ENCODE assay signal across 36 cellular contexts in the genomic region with DNA sequence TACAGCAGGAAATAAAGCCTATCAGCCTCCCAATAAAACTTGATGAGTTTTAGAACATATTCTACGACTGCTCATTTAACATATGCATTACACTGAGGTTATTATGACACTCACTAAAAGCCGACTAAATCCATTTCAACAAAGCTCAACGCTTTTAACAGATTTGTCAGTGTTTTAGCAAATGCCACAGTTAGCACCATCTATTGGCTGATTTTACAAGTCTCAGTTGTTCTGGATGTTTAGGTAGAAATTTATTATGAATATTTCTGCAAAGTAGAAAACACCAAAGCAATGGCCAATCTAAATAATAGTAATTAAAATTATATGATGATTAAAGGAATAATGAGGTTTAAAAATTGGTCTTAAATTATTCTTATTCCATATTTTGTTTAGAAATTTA.
"Had no signal": no experiment of that assay in that cellular context is flagged by ENCODE, and none has a peak within 500 bp of the region (broad histone marks: within the 10 kb centered on the region; RNA-seq: fewer than 3 reads in every experiment).

No MANE protein-coding gene starts in this region.

- H3K9me3 Mint-ChIP-seq: activated CD4-positive, alpha-beta T cell treated with anti-CD3 and anti-CD28 coated beads, Interleukin-2, amount 10 ng/mL, durations not matched to agents 24 days and 14 days; activated naive CD4-positive, alpha-beta T cell treated with anti-CD3 and anti-CD28 coated beads, Interleukin-2, amount 10 ng/mL, durations not matched to agents 7 days and 5 days; mesothelial cell of epicardium; nephron progenitor cell; stimulated activated naive CD8-positive, alpha-beta T cell treated with anti-CD3 and anti-CD28 coated beads, Interleukin-15, amount 100 ng/mL, for 72 hours; type B pancreatic cell had no signal

- H3K9me3 ChIP-seq: ascending aorta, gastroesophageal sphincter, neutrophil, ovary, prostate gland, sigmoid colon, uterus had no signal

- ATAC-seq: gastroesophageal sphincter; stimulated activated memory B cell treated with anti-CD40 and anti-IgM and Interleukin-4, amounts not matched to agents 10 μg/mL and 1 μg/mL and 100 μg/mL, for 72 hours; stimulated activated naive CD8-positive, alpha-beta T cell treated with anti-CD3 and anti-CD28 coated beads, Interleukin-15, amount 100 ng/mL, for 72 hours had no signal

- H3K27ac ChIP-seq: ascending aorta, cardiac muscle cell, coronary artery, dorsolateral prefrontal cortex, gastroesophageal sphincter, neutrophil, ovary, prostate gland, sigmoid colon, uterus had no signal

- H3K27me3 ChIP-seq: ascending aorta, cardiac muscle cell, gastroesophageal sphincter, neutrophil, ovary, sigmoid colon, uterus had no signal

- H3K4me3 Mint-ChIP-seq: activated CD4-positive, alpha-beta memory T cell treated with anti-CD3 and anti-CD28 coated beads for 36 hours; activated CD4-positive, alpha-beta T cell treated with anti-CD3 and anti-CD28 coated beads, Interleukin-2, amount 10 ng/mL, durations not matched to agents 24 days and 14 days; activated naive CD4-positive, alpha-beta T cell treated with anti-CD3 and anti-CD28 coated beads, Interleukin-2, amount 10 ng/mL, durations not matched to agents 7 days and 5 days; activated naive CD8-positive, alpha-beta T cell treated with anti-CD3 and anti-CD28 coated beads, Interleukin-2, amount 10 ng/mL, durations not matched to agents 7 days and 5 days; activated T-helper 1 cell treated with anti-CD3 and anti-CD28 coated beads, Interleukin-12 subunit alpha, Interleukin-12 subunit beta, Interleukin-2, Interleukin-4 antibody, amounts not matched to agents 30 ng/mL and 10 ng/mL and 1 ng/mL, durations not matched to agents 14 hours and 24 hours and 36 hours; brain; mesothelial cell of epicardium; naive B cell; nephron progenitor cell; stimulated activated memory B cell treated with anti-CD40 and anti-IgM and Interleukin-4, amounts not matched to agents 10 μg/mL and 1 μg/mL and 100 μg/mL, for 72 hours; stimulated activated naive CD8-positive, alpha-beta T cell treated with anti-CD3 and anti-CD28 coated beads, Interleukin-15, amount 100 ng/mL, for 72 hours; type B pancreatic cell had no signal

- H3K36me3 Mint-ChIP-seq: activated CD4-positive, alpha-beta memory T cell treated with anti-CD3 and anti-CD28 coated beads for 36 hours; activated naive CD4-positive, alpha-beta T cell treated with anti-CD3 and anti-CD28 coated beads, Interleukin-2, amount 10 ng/mL, durations not matched to agents 7 days and 5 days; activated naive CD8-positive, alpha-beta T cell treated with anti-CD3 and anti-CD28 coated beads, Interleukin-2, amount 10 ng/mL, durations not matched to agents 7 days and 5 days; brain; mesothelial cell of epicardium; naive B cell; stimulated activated memory B cell treated with anti-CD40 and anti-IgM and Interleukin-4, amounts not matched to agents 10 μg/mL and 1 μg/mL and 100 μg/mL, for 72 hours; type B pancreatic cell had no signal

- H3K4me3 ChIP-seq: ascending aorta, cardiac muscle cell, coronary artery, dorsolateral prefrontal cortex, gastroesophageal sphincter, ovary, prostate gland, sigmoid colon, uterus had no signal

- DNase-seq: activated CD4-positive, alpha-beta memory T cell treated with anti-CD3 and anti-CD28 coated beads for 36 hours; activated CD4-positive, alpha-beta T cell treated with anti-CD3 and anti-CD28 coated beads, Interleukin-2, amount 10 ng/mL, durations not matched to agents 24 days and 14 days; activated CD4-positive, CD25-positive, alpha-beta regulatory T cell treated with anti-CD3 and anti-CD28 coated beads, Interleukin-2, amount 50 U/mL, for 72 hours; activated CD8-positive, alpha-beta memory T cell treated with anti-CD3 and anti-CD28 coated beads, Interleukin-2, amount 50 U/mL, for 4 hours; activated effector memory CD4-positive, alpha-beta T cell treated with anti-CD3 and anti-CD28 coated beads, Interleukin-2, amount 50 U/mL, for 16 hours; activated naive CD4-positive, alpha-beta T cell treated with anti-CD3 and anti-CD28 coated beads, Interleukin-2, amount 10 ng/mL, durations not matched to agents 7 days and 5 days; activated naive CD8-positive, alpha-beta T cell treated with anti-CD3 and anti-CD28 coated beads, Interleukin-2, amount 10 ng/mL, durations not matched to agents 7 days and 5 days; activated T-cell treated with anti-CD3 and anti-CD28 coated beads, Interleukin-2, amount 50 U/mL, for 1 hour; cerebellar nuclear complex; dorsolateral prefrontal cortex; effector memory CD4-positive, alpha-beta T cell; erythroblast; hippocampal formation; kidney; naive B cell; nephron progenitor cell; ovary; retina; sigmoid colon; small intestine; stimulated activated CD4-positive, alpha-beta T cell treated with anti-CD3 and anti-CD28 coated beads, Interleukin-4, amount 100 ng/mL, for 24 hours; stimulated activated naive CD8-positive, alpha-beta T cell treated with anti-CD3 and anti-CD28 coated beads, Interleukin-15, amount 100 ng/mL, for 72 hours; substantia nigra; T-helper 9 cell; uterus had no signal

- H3K4me1 ChIP-seq: ascending aorta, gastroesophageal sphincter, prostate gland, sigmoid colon, uterus had no signal

- H3K27ac Mint-ChIP-seq: activated CD4-positive, alpha-beta memory T cell treated with anti-CD3 and anti-CD28 coated beads for 36 hours; activated CD4-positive, alpha-beta T cell treated with anti-CD3 and anti-CD28 coated beads, Interleukin-2, amount 10 ng/mL, durations not matched to agents 24 days and 14 days; activated naive CD4-positive, alpha-beta T cell treated with anti-CD3 and anti-CD28 coated beads, Interleukin-2, amount 10 ng/mL, durations not matched to agents 7 days and 5 days; activated naive CD8-positive, alpha-beta T cell treated with anti-CD3 and anti-CD28 coated beads, Interleukin-2, amount 10 ng/mL, durations not matched to agents 7 days and 5 days; activated T-helper 1 cell treated with anti-CD3 and anti-CD28 coated beads, Interleukin-12 subunit alpha, Interleukin-12 subunit beta, Interleukin-2, Interleukin-4 antibody, amounts not matched to agents 30 ng/mL and 10 ng/mL and 1 ng/mL, durations not matched to agents 14 hours and 24 hours and 36 hours; brain; mesothelial cell of epicardium; naive B cell; nephron progenitor cell; stimulated activated memory B cell treated with anti-CD40 and anti-IgM and Interleukin-4, amounts not matched to agents 10 μg/mL and 1 μg/mL and 100 μg/mL, for 72 hours; stimulated activated naive CD8-positive, alpha-beta T cell treated with anti-CD3 and anti-CD28 coated beads, Interleukin-15, amount 100 ng/mL, for 72 hours; type B pancreatic cell had no signal

- H3K36me3 ChIP-seq: ascending aorta, cardiac muscle cell, gastroesophageal sphincter, neutrophil, ovary, prostate gland, sigmoid colon, uterus had no signal

- H3K4me1 Mint-ChIP-seq: activated CD4-positive, alpha-beta T cell treated with anti-CD3 and anti-CD28 coated beads, Interleukin-2, amount 10 ng/mL, durations not matched to agents 24 days and 14 days; activated naive CD4-positive, alpha-beta T cell treated with anti-CD3 and anti-CD28 coated beads, Interleukin-2, amount 10 ng/mL, durations not matched to agents 7 days and 5 days; activated naive CD8-positive, alpha-beta T cell treated with anti-CD3 and anti-CD28 coated beads, Interleukin-2, amount 10 ng/mL, durations not matched to agents 7 days and 5 days; brain; mesothelial cell of epicardium; naive B cell; nephron progenitor cell; stimulated activated memory B cell treated with anti-CD40 and anti-IgM and Interleukin-4, amounts not matched to agents 10 μg/mL and 1 μg/mL and 100 μg/mL, for 72 hours; stimulated activated naive CD8-positive, alpha-beta T cell treated with anti-CD3 and anti-CD28 coated beads, Interleukin-15, amount 100 ng/mL, for 72 hours had no signal

- H3K27me3 Mint-ChIP-seq: activated CD4-positive, alpha-beta memory T cell treated with anti-CD3 and anti-CD28 coated beads for 36 hours; activated CD4-positive, alpha-beta T cell treated with anti-CD3 and anti-CD28 coated beads, Interleukin-2, amount 10 ng/mL, durations not matched to agents 24 days and 14 days; activated naive CD4-positive, alpha-beta T cell treated with anti-CD3 and anti-CD28 coated beads, Interleukin-2, amount 10 ng/mL, durations not matched to agents 7 days and 5 days; activated naive CD8-positive, alpha-beta T cell treated with anti-CD3 and anti-CD28 coated beads, Interleukin-2, amount 10 ng/mL, durations not matched to agents 7 days and 5 days; brain; naive B cell; stimulated activated memory B cell treated with anti-CD40 and anti-IgM and Interleukin-4, amounts not matched to agents 10 μg/mL and 1 μg/mL and 100 μg/mL, for 72 hours; stimulated activated naive CD8-positive, alpha-beta T cell treated with anti-CD3 and anti-CD28 coated beads, Interleukin-15, amount 100 ng/mL, for 72 hours; type B pancreatic cell had no signal
